9 cellular contexts compared by ENCODE assay signal in the genomic region with DNA sequence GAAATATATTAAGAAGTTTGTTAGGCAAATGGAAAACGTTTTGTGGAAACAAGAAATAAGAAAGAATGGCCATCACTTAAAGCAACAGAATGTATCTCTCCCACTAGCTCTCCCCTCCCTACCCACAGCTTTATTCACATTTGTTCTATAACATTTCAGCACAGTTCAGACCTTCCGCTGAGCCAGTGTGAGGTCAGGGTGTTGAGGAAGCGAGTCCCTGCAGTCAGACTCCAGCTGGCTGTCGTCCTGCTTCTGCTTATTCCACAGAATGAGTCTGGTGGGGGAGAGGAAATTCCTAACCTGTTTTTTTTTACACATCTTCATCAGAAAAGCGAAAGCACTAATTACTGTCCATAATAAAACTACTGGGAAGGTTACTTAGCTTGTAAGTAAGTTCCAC. TPM values are rescaled to one million over a fixed set of nuclear protein-coding genes. Genes with fewer than 3 reads are reported as not detected.
DNase-seq lines count a peak whose midpoint lies in the region; ATAC-seq and TF ChIP-seq lines count a peak whose summit lies in the region.
"Had no signal": no experiment of that assay in that cellular context is flagged by ENCODE, and none has a peak within 500 bp of the region (broad histone marks: within the 10 kb centered on the region; RNA-seq: fewer than 3 reads in every experiment).

No MANE protein-coding gene starts in this region.

- TF ChIP-seq POLR2A in adrenal gland (IDR thresholded peaks at IDR 0.05): no peak

- no peaks in the 10 kb centered on the region for H3K27me3 ChIP-seq in adrenal gland
- no peaks in the 10 kb centered on the region for H3K27me3 ChIP-seq in aorta (ENCODE audit: control insufficient read depth in 1 of 2, insufficient read depth in 2 of 2, low read length in 1 of 2)

- intact Hi-C loops in adrenal gland (cut with DNase I) (no loop called here), aorta (cut with DNase I) (no loop called here)

- no peak overlapping the region for H3K4me3 ChIP-seq in adrenal gland
- no peak overlapping the region for H3K4me3 ChIP-seq in aorta (ENCODE audit: low read length in 2 of 2)

- no peak for TF ChIP-seq CTCF in adrenal gland (IDR thresholded peaks at IDR 0.05)

- H3K36me3 ChIP-seq in adrenal gland (replicated peaks in 1 of 2) (no peaks in the 10 kb centered on the region), aorta (ENCODE audit: control insufficient read depth in 1 of 2, insufficient read depth in 2 of 2, low read length in 1 of 2) (peaks cover 0 to 4% of the 10 kb centered on the region in 2 donors)

- H3K9me3 ChIP-seq in adrenal gland (replicated peaks in 1 of 3) (no peaks in the 10 kb centered on the region), aorta (ENCODE audit: control insufficient read depth, low read length) (no peaks in the 10 kb centered on the region)

- H3K27ac ChIP-seq in adrenal gland (peak overlapping the region in 1 of 5 donors; percentile 41), aorta (ENCODE audit: low read depth in 1 of 2, low read length in 2 of 2) (no peak overlapping the region)

- H3K4me1 ChIP-seq in adrenal gland (replicated peaks in 1 of 2) (peaks cover 0 to 2% of the 10 kb centered on the region in 2 donors), aorta (ENCODE audit: control insufficient read depth in 1 of 2, insufficient read depth in 2 of 2, low read length in 2 of 2) (peaks cover 0 to 4% of the 10 kb centered on the region in 2 donors)

- peak; percentile 34 for DNase-seq in stimulated activated CD4-positive, alpha-beta T cell treated with anti-CD3 and anti-CD28 coated beads, Interleukin-1b, Interleukin-23, amount 100 ng/mL, for 48 hours
- no peak for DNase-seq in stimulated activated CD4-positive, alpha-beta T cell treated with anti-CD3 and anti-CD28 coated beads, Interleukin-2, amount 100 ng/mL, for 48 hours
- peak; percentile 20 to 70 (median 44) for DNase-seq in adrenal gland
- peak; percentile 43 for DNase-seq in kidney glomerular epithelial cell (lab: John Stamatoyannopoulos, UW)
- peak in 1 of 2 donors; percentile 76 for DNase-seq in aorta
- DNase-seq: NCI-H446 treated with DMSO at 0.1 percent for 48 hours had no signal

- WGBS in adrenal gland, 4 donors: 49 to 59% (median 52%) methylated on average over 5 of the region's 5 CpGs
- 3% methylated on average over 5 of the region's 5 CpGs for WGBS in aorta, 2 donors

- peak; percentile 68 for ATAC-seq in aorta (ENCODE audit: low FRiP score)
- no peak for ATAC-seq in GM18873 (IDR thresholded peaks at IDR 0.05; ENCODE audit: low FRiP score, unreplicated experiment)
- ATAC-seq in GM21367 (IDR thresholded peaks at IDR 0.05; ENCODE audit: unreplicated experiment): no peak
- no peak for ATAC-seq in HG03469 (IDR thresholded peaks at IDR 0.05; ENCODE audit: unreplicated experiment)

RNA-seq across cellular contexts. Expression of gene MRPL39, which starts 39.1 kb away (rescaled TPM):
- total RNA-seq in adrenal gland (10 to 100 TPM; 19.4 to 50.8 (median 37.6) TPM), aorta (10 to 100 TPM; 15.8 to 16.8 TPM)
- polyA plus RNA-seq in adrenal gland (10 to 100 TPM; 22.5 to 90.7 (median 40.7) TPM), aorta (10 to 100 TPM; 19.6 to 30.3 TPM)

Comparison
In these comparisons a context has a peak if more than half of its experiments do, and no peak if none do; other contexts are left out.
1. DNase-seq: peak in stimulated activated CD4-positive, alpha-beta T cell treated with anti-CD3 and anti-CD28 coated beads, Interleukin-1b, Interleukin-23, amount 100 ng/mL, for 48 hours (single experiment), adrenal gland (7 of 7) and kidney glomerular epithelial cell (single experiment); none in stimulated activated CD4-positive, alpha-beta T cell treated with anti-CD3 and anti-CD28 coated beads, Interleukin-2, amount 100 ng/mL, for 48 hours (0 of 2).